21 cellular contexts compared by ENCODE assay signal in the genomic region with DNA sequence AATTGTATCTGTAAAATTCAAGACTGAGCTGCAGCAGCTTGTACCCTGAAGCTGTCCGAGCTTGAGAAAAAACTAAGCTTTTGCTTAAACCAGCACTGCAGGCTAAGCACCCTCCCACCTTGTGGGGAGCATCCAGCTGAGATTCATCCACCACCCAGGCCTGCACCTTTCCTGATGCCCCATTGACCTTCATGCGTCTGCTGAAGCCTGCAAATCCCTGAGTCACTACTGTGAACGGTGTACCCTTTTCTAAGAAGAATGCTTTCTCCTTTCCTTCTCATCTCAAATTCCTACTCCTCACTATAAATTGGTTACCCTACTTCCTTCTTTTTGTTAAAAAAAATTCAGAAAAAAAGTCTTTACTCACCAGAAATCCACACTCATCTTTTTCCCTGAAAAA.
"Had no signal": no experiment of that assay in that cellular context is flagged by ENCODE, and none has a peak within 500 bp of the region (broad histone marks: within the 10 kb centered on the region; RNA-seq: fewer than 3 reads in every experiment).

No MANE protein-coding gene starts in this region.

- ATAC-seq: gastroesophageal sphincter; heart left ventricle; sciatic nerve; stimulated activated effector memory CD8-positive, alpha-beta T cell treated with anti-CD3 and anti-CD28 coated beads, Interleukin-12 subunit alpha, Interleukin-12 subunit beta, amount 100 ng/mL, for 72 hours had no signal

- H3K9me3 ChIP-seq: gastroesophageal sphincter, heart left ventricle, stomach had no signal

- H3K4me3 Mint-ChIP-seq: nephron; stimulated activated effector memory CD8-positive, alpha-beta T cell treated with anti-CD3 and anti-CD28 coated beads, Interleukin-12 subunit alpha, Interleukin-12 subunit beta, amount 100 ng/mL, for 72 hours; type B pancreatic cell had no signal

- H3K27ac ChIP-seq: dorsolateral prefrontal cortex, gastroesophageal sphincter, heart left ventricle, stomach had no signal

- DNase-seq: activated CD4-positive, alpha-beta T cell treated with anti-CD3 and anti-CD28 coated beads, Interleukin-2, amount 50 U/mL, for 1 hour; activated CD4-positive, CD25-positive, alpha-beta regulatory T cell treated with anti-CD3 and anti-CD28 coated beads, Interleukin-2, amount 50 U/mL, for 72 hours; activated CD8-positive, alpha-beta memory T cell treated with anti-CD3 and anti-CD28 coated beads, Interleukin-2, amount 50 U/mL, for 48 hours; activated effector memory CD4-positive, alpha-beta T cell treated with Interleukin-2 at 50 U/mL for 16 hours; activated naive CD4-positive, alpha-beta T cell treated with anti-CD3 and anti-CD28 coated beads, Interleukin-2, amount 50 U/mL, for 16 hours; activated T-cell treated with anti-CD3 and anti-CD28 coated beads, Interleukin-2, amount 50 U/mL, for 48 hours; amniotic stem cell; dorsolateral prefrontal cortex; erythroblast; heart left ventricle; midbrain; nucleus accumbens; stimulated activated CD4-positive, alpha-beta T cell treated with anti-CD3 and anti-CD28 coated beads, Interleukin-4, amount 100 ng/mL, for 24 hours; stomach; T1000 had no signal

- H3K4me1 Mint-ChIP-seq: nephron; stimulated activated effector memory CD8-positive, alpha-beta T cell treated with anti-CD3 and anti-CD28 coated beads, Interleukin-12 subunit alpha, Interleukin-12 subunit beta, amount 100 ng/mL, for 72 hours had no signal

- H3K27me3 ChIP-seq: dorsolateral prefrontal cortex, gastroesophageal sphincter, heart left ventricle, stomach had no signal

- H3K4me1 ChIP-seq: gastroesophageal sphincter, heart left ventricle, stomach had no signal

- H3K9me3 Mint-ChIP-seq: nephron, type B pancreatic cell had no signal

- H3K36me3 ChIP-seq: gastroesophageal sphincter, heart left ventricle, stomach had no signal

- H3K36me3 Mint-ChIP-seq: stimulated activated effector memory CD8-positive, alpha-beta T cell treated with anti-CD3 and anti-CD28 coated beads, Interleukin-12 subunit alpha, Interleukin-12 subunit beta, amount 100 ng/mL, for 72 hours; type B pancreatic cell had no signal

- H3K4me3 ChIP-seq: dorsolateral prefrontal cortex, gastroesophageal sphincter, heart left ventricle, lung, stomach had no signal

- H3K27ac Mint-ChIP-seq: nephron; stimulated activated effector memory CD8-positive, alpha-beta T cell treated with anti-CD3 and anti-CD28 coated beads, Interleukin-12 subunit alpha, Interleukin-12 subunit beta, amount 100 ng/mL, for 72 hours; type B pancreatic cell had no signal

- H3K27me3 Mint-ChIP-seq: type B pancreatic cell had no signal
